ENCODE assay signal across 10 cellular contexts in genomic region chr7:54933610-54934009, GRCh38.
DNase-seq lines count a peak whose midpoint lies in the region; ATAC-seq, FAIRE-seq and TF ChIP-seq lines count a peak whose summit lies in the region.
"Had no signal": no experiment of that assay in that cellular context is flagged by ENCODE, and none has a peak within 500 bp of the region (broad histone marks: within the 10 kb centered on the region; RNA-seq: fewer than 3 reads in every experiment).

No MANE protein-coding gene starts in this region.

- H3K27ac ChIP-seq in HUES64 (ENCODE audit: low read depth, low read length) (no peak overlapping the region), right lobe of liver (peak overlapping the region in 2 of 3 donors; percentile 49 to 51), subcutaneous abdominal adipose tissue (ENCODE audit: low read depth, low read length) (no peak overlapping the region), small intestine (ENCODE audit: low read depth in 1 of 2, low read length in 1 of 2) (no peak overlapping the region)
- H3K27ac ChIP-seq: HL-60 had no signal

- no peaks in the 10 kb centered on the region for H3K9me3 ChIP-seq in HUES64 (ENCODE audit: insufficient read depth, low read depth, low read length)
- no peaks in the 10 kb centered on the region for H3K9me3 ChIP-seq in right lobe of liver
- H3K9me3 ChIP-seq in subcutaneous abdominal adipose tissue (ENCODE audit: control insufficient read depth in 5 of 5, low read length in 5 of 5), result peaks cover 0 to 8% (median 0%) of the 10 kb centered on the region in 5 donors
- H3K9me3 ChIP-seq in small intestine (ENCODE audit: control insufficient read depth, low read depth), result no peaks in the 10 kb centered on the region

- H3K27me3 ChIP-seq in HUES64 (ENCODE audit: insufficient read depth, low read length) (peaks cover 12% of the 10 kb centered on the region; the same call in 1 of the 2 replicates), right lobe of liver (no peaks in the 10 kb centered on the region), subcutaneous abdominal adipose tissue (ENCODE audit: control insufficient read depth in 5 of 5, insufficient read depth in 4 of 5, low read length in 5 of 5) (no peaks in the 10 kb centered on the region), small intestine (ENCODE audit: control insufficient read depth in 2 of 2, insufficient read depth in 2 of 2, low read length in 2 of 2) (no peaks in the 10 kb centered on the region)
- H3K27me3 ChIP-seq: adrenal gland had no signal

- intact Hi-C loops in right lobe of liver (cut with DNase I), result no loop called here

- H3K9ac ChIP-seq in HUES64 (ENCODE audit: low read depth, low read length) (peak overlapping the region; percentile 81), subcutaneous abdominal adipose tissue (ENCODE audit: low read length in 5 of 5) (peak overlapping the region in 1 of 5 donors; percentile 56)

- H3K4me1 ChIP-seq in HUES64 (ENCODE audit: insufficient read depth, low read length) (peaks cover 5% of the 10 kb centered on the region; the same call in 1 of the 2 replicates), right lobe of liver (peaks cover 0 to 7% (median 0%) of the 10 kb centered on the region in 4 donors), subcutaneous abdominal adipose tissue (ENCODE audit: control insufficient read depth in 5 of 5, insufficient read depth in 5 of 5, low read length in 5 of 5) (peaks cover 0 to 8% (median 7%) of the 10 kb centered on the region in 5 donors), small intestine (ENCODE audit: control insufficient read depth in 2 of 2, insufficient read depth in 1 of 2, low read depth in 1 of 2, low read length in 1 of 2) (peaks cover 0 to 3% of the 10 kb centered on the region in 2 donors)

- peaks cover 21% of the 10 kb centered on the region for H3K9me3 Mint-ChIP-seq in chondrocyte (ENCODE audit: low read depth)
- H3K9me3 Mint-ChIP-seq in stimulated activated memory B cell treated with anti-CD40 and anti-IgM and Interleukin-4, amounts not matched to agents 10 μg/mL and 1 μg/mL and 100 μg/mL, for 72 hours, result peaks cover 24% of the 10 kb centered on the region

- no peaks in the 10 kb centered on the region for H3K27me3 Mint-ChIP-seq in chondrocyte (ENCODE audit: low read depth)
- peaks cover 35% of the 10 kb centered on the region for H3K27me3 Mint-ChIP-seq in stimulated activated memory B cell treated with anti-CD40 and anti-IgM and Interleukin-4, amounts not matched to agents 10 μg/mL and 1 μg/mL and 100 μg/mL, for 72 hours

- no peak for TF ChIP-seq POLR2A in right lobe of liver (IDR thresholded peaks at IDR 0.05)

- peak; percentile 41 to 50 (median 44) for ATAC-seq in right lobe of liver
- ATAC-seq in stimulated activated memory B cell treated with anti-CD40 and anti-IgM and Interleukin-4, amounts not matched to agents 10 μg/mL and 1 μg/mL and 100 μg/mL, for 72 hours, result no peak

- no peak overlapping the region for H3K27ac Mint-ChIP-seq in chondrocyte (ENCODE audit: unreplicated experiment)
- no peak overlapping the region for H3K27ac Mint-ChIP-seq in stimulated activated memory B cell treated with anti-CD40 and anti-IgM and Interleukin-4, amounts not matched to agents 10 μg/mL and 1 μg/mL and 100 μg/mL, for 72 hours

- no peaks in the 10 kb centered on the region for H3K36me3 Mint-ChIP-seq in chondrocyte (ENCODE audit: low read depth)
- H3K36me3 Mint-ChIP-seq in stimulated activated memory B cell treated with anti-CD40 and anti-IgM and Interleukin-4, amounts not matched to agents 10 μg/mL and 1 μg/mL and 100 μg/mL, for 72 hours, result no peaks in the 10 kb centered on the region

- H3K36me3 ChIP-seq in HUES64 (ENCODE audit: insufficient read depth, low read length) (no peaks in the 10 kb centered on the region), right lobe of liver (no peaks in the 10 kb centered on the region), subcutaneous abdominal adipose tissue (ENCODE audit: control insufficient read depth in 5 of 5, insufficient read depth in 5 of 5, low read length in 5 of 5) (no peaks in the 10 kb centered on the region), small intestine (ENCODE audit: control insufficient read depth in 2 of 2, insufficient read depth in 2 of 2, low read length in 2 of 2) (no peaks in the 10 kb centered on the region)
- H3K36me3 ChIP-seq: adrenal gland had no signal

- no peak for FAIRE-seq in small intestine (lab: Jason Lieb, UNC)

- 92% methylated on average over 3 of the region's 3 CpGs for WGBS in HUES64
- 23% methylated on average over 3 of the region's 3 CpGs for WGBS in right lobe of liver (ENCODE audit: insufficient coverage, low coverage, low lambda C conversion rate, missing lambda C conversion rate)
- 11 to 33% (median 13%) methylated on average over 3 of the region's 3 CpGs for WGBS in small intestine, 3 donors

- H3K4me1 Mint-ChIP-seq in chondrocyte (ENCODE audit: low read depth), result peaks cover 13% of the 10 kb centered on the region
- H3K4me1 Mint-ChIP-seq in stimulated activated memory B cell treated with anti-CD40 and anti-IgM and Interleukin-4, amounts not matched to agents 10 μg/mL and 1 μg/mL and 100 μg/mL, for 72 hours, result no peaks in the 10 kb centered on the region

- TF ChIP-seq CTCF in chondrocyte (IDR thresholded peaks at IDR 0.05) (no peak), right lobe of liver (IDR thresholded peaks at IDR 0.05) (no peak)

- DNase-seq in chondrocyte (ENCODE audit: low spot score) (no peak), right lobe of liver (no peak), NCI-H1092 treated with DMSO at 0.1 percent for 48 hours (lab: John Stamatoyannopoulos, UW) (no peak), small intestine (no peak), RPMI8226 (no peak)

- H3K4me3 ChIP-seq in HUES64 (ENCODE audit: low read length), result peak overlapping the region; percentile 70
- H3K4me3 ChIP-seq in right lobe of liver, result peak overlapping the region; percentile 31 to 49 (median 49)
- H3K4me3 ChIP-seq in subcutaneous abdominal adipose tissue (ENCODE audit: low read depth in 1 of 5, low read length in 5 of 5), result peak overlapping the region; percentile 17 to 69 (median 58)
- H3K4me3 ChIP-seq in small intestine (ENCODE audit: low read depth in 1 of 2, low read length in 2 of 2), result peak overlapping the region in 1 of 2 donors; percentile 52

- peak overlapping the region; percentile 84 for H3K4me3 Mint-ChIP-seq in chondrocyte (ENCODE audit: unreplicated experiment)
- H3K4me3 Mint-ChIP-seq in stimulated activated memory B cell treated with anti-CD40 and anti-IgM and Interleukin-4, amounts not matched to agents 10 μg/mL and 1 μg/mL and 100 μg/mL, for 72 hours, result no peak overlapping the region

Comparison
In these comparisons a context has a peak if more than half of its experiments do, and no peak if none do; other contexts are left out.
1. H3K27ac ChIP-seq: peak in right lobe of liver (2 of 3); none in HUES64 (single experiment), subcutaneous abdominal adipose tissue (single experiment) and small intestine (0 of 2).